39 cellular contexts compared by ENCODE assay signal in the genomic region with DNA sequence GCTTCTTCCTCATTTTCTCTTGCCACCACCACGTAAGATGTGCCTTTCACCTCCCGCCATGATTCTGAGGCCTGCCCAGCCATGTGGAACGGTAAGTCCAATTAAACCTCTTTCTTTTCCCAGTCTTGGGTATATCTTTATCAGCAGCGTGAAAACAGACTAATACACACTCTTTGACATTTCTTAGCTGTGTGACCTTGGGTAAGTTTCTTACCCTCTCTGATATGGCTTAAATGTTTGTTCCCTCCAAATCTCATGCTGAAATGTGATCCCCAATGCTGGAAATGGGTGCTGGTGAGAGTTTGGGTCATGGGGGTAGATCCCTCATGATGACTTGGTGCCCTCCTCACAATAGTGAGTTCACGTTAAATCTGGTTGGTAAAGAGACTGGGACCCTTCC.
"Had no signal": no experiment of that assay in that cellular context is flagged by ENCODE, and none has a peak within 500 bp of the region (broad histone marks: within the 10 kb centered on the region; RNA-seq: fewer than 3 reads in every experiment).

No MANE protein-coding gene starts in this region.

- DNase-seq: activated effector memory CD4-positive, alpha-beta T cell treated with anti-CD3 and anti-CD28 coated beads, Interleukin-2, amount 50 U/mL, for 16 hours; activated effector memory CD4-positive, alpha-beta T cell treated with Interleukin-2 at 50 U/mL for 16 hours; activated gamma-delta T cell; activated gamma-delta T cell treated with Interleukin-2 at 50 U/mL for 16 hours; activated naive CD4-positive, alpha-beta T cell; activated naive CD4-positive, alpha-beta T cell treated with anti-CD3 and anti-CD28 coated beads for 36 hours; activated naive CD4-positive, alpha-beta T cell treated with anti-CD3 and anti-CD28 coated beads, Interleukin-2, amount 10 ng/mL, durations not matched to agents 7 days and 5 days; activated naive CD4-positive, alpha-beta T cell treated with anti-CD3 and anti-CD28 coated beads, Interleukin-2, amount 50 U/mL, for 16 hours; activated naive CD4-positive, alpha-beta T cell treated with Interleukin-2 at 50 U/mL for 16 hours; activated naive CD8-positive, alpha-beta T cell treated with anti-CD3 and anti-CD28 coated beads for 36 hours; activated naive CD8-positive, alpha-beta T cell treated with anti-CD3 and anti-CD28 coated beads, Interleukin-2, amount 10 ng/mL, durations not matched to agents 7 days and 5 days; activated naive CD8-positive, alpha-beta T cell treated with anti-CD3 and anti-CD28 coated beads, Interleukin-2, amount 50 U/mL, for 24 hours; activated T-cell treated with anti-CD3 and anti-CD28 coated beads, Interleukin-2, amount 50 U/mL, for 24 hours; activated T-cell treated with anti-CD3 and anti-CD28 coated beads, Interleukin-2, amount 50 U/mL, for 4 hours; activated T-cell treated with anti-CD3 and anti-CD28 coated beads, Interleukin-2, amount 50 U/mL, for 48 hours; activated T-cell treated with anti-CD3 and anti-CD28 coated beads, Interleukin-2, amount 50 U/mL, for 72 hours; amniotic stem cell; amygdala; anterior cingulate cortex; aorta; body of pancreas; brain microvascular endothelial cell; caudate nucleus; central memory CD4-positive, alpha-beta T cell; cerebellar nuclear complex had no signal

- H3K4me1 Mint-ChIP-seq: activated naive CD4-positive, alpha-beta T cell treated with anti-CD3 and anti-CD28 coated beads, Interleukin-2, amount 10 ng/mL, durations not matched to agents 7 days and 5 days; activated naive CD4-positive, alpha-beta T cell treated with anti-CD3 and anti-CD28 coated beads, Interleukin-2, amount 50 U/mL, for 24 hours; activated naive CD8-positive, alpha-beta T cell treated with anti-CD3 and anti-CD28 coated beads for 36 hours; activated naive CD8-positive, alpha-beta T cell treated with anti-CD3 and anti-CD28 coated beads, Interleukin-2, amount 10 ng/mL, durations not matched to agents 7 days and 5 days; activated naive CD8-positive, alpha-beta T cell treated with anti-CD3 and anti-CD28 coated beads, Interleukin-2, amount 50 U/mL, for 24 hours; activated T-helper 17 cell treated with anti-CD3 and anti-CD28 coated beads, Interleukin-2, amount 50 U/mL, for 72 hours; central memory CD8-positive, alpha-beta T cell had no signal

- H3K4me3 ChIP-seq: adrenal gland, ascending aorta, body of pancreas, breast epithelium, cardiac muscle cell had no signal

- FAIRE-seq: astrocyte, bronchial epithelial cell had no signal

- H3K27ac Mint-ChIP-seq: activated naive CD4-positive, alpha-beta T cell treated with anti-CD3 and anti-CD28 coated beads for 36 hours; activated naive CD4-positive, alpha-beta T cell treated with anti-CD3 and anti-CD28 coated beads, Interleukin-2, amount 10 ng/mL, durations not matched to agents 7 days and 5 days; activated naive CD4-positive, alpha-beta T cell treated with anti-CD3 and anti-CD28 coated beads, Interleukin-2, amount 50 U/mL, for 24 hours; activated naive CD4-positive, alpha-beta T cell treated with anti-CD3 and anti-CD28 coated beads, Interleukin-2, amount 50 U/mL, for 72 hours; activated naive CD8-positive, alpha-beta T cell; activated naive CD8-positive, alpha-beta T cell treated with anti-CD3 and anti-CD28 coated beads for 36 hours; activated naive CD8-positive, alpha-beta T cell treated with anti-CD3 and anti-CD28 coated beads, Interleukin-2, amount 10 ng/mL, durations not matched to agents 7 days and 5 days; activated naive CD8-positive, alpha-beta T cell treated with anti-CD3 and anti-CD28 coated beads, Interleukin-2, amount 50 U/mL, for 24 hours; activated T-cell treated with anti-CD3 and anti-CD28 coated beads, Interleukin-2, amount 50 U/mL, for 24 hours; activated T-cell treated with anti-CD3 and anti-CD28 coated beads, Interleukin-2, amount 50 U/mL, for 72 hours; activated T-helper 1 cell treated with anti-CD3 and anti-CD28 coated beads, Interleukin-12 subunit alpha, Interleukin-12 subunit beta, Interleukin-2, Interleukin-4 antibody, amounts not matched to agents 30 ng/mL and 10 ng/mL and 1 ng/mL, durations not matched to agents 14 hours and 24 hours and 36 hours; activated T-helper 17 cell treated with anti-CD3 and anti-CD28 coated beads, Interleukin-2, amount 50 U/mL, for 72 hours; activated T-helper 2 cell treated with anti-CD3 and anti-CD28 coated beads, Interferon-gamma antibody, Interleukin-2, Interleukin-4, amounts not matched to agents 10 μg/mL and 5 μg/mL and 100 μg/mL, durations not matched to agents 14 hours and 24 hours and 36 hours; brain had no signal

- H3K4me3 Mint-ChIP-seq: activated naive CD4-positive, alpha-beta T cell treated with anti-CD3 and anti-CD28 coated beads for 36 hours; activated naive CD4-positive, alpha-beta T cell treated with anti-CD3 and anti-CD28 coated beads, Interleukin-2, amount 10 ng/mL, durations not matched to agents 7 days and 5 days; activated naive CD4-positive, alpha-beta T cell treated with anti-CD3 and anti-CD28 coated beads, Interleukin-2, amount 50 U/mL, for 24 hours; activated naive CD8-positive, alpha-beta T cell; activated naive CD8-positive, alpha-beta T cell treated with anti-CD3 and anti-CD28 coated beads for 36 hours; activated naive CD8-positive, alpha-beta T cell treated with anti-CD3 and anti-CD28 coated beads, Interleukin-2, amount 10 ng/mL, durations not matched to agents 7 days and 5 days; activated naive CD8-positive, alpha-beta T cell treated with anti-CD3 and anti-CD28 coated beads, Interleukin-2, amount 50 U/mL, for 24 hours; activated T-cell treated with anti-CD3 and anti-CD28 coated beads, Interleukin-2, amount 50 U/mL, for 24 hours; activated T-cell treated with anti-CD3 and anti-CD28 coated beads, Interleukin-2, amount 50 U/mL, for 4 hours; activated T-cell treated with anti-CD3 and anti-CD28 coated beads, Interleukin-2, amount 50 U/mL, for 72 hours; activated T-helper 1 cell treated with anti-CD3 and anti-CD28 coated beads, Interleukin-12 subunit alpha, Interleukin-12 subunit beta, Interleukin-2, Interleukin-4 antibody, amounts not matched to agents 30 ng/mL and 10 ng/mL and 1 ng/mL, durations not matched to agents 14 hours and 24 hours and 36 hours; activated T-helper 17 cell treated with anti-CD3 and anti-CD28 coated beads, Interleukin-2, amount 50 U/mL, for 72 hours; brain; central memory CD8-positive, alpha-beta T cell had no signal

- H3K27ac ChIP-seq: adrenal gland, ascending aorta, body of pancreas, brain microvascular endothelial cell, breast epithelium, cardiac muscle cell had no signal

- H3K27me3 ChIP-seq: adrenal gland, ascending aorta, body of pancreas, brain microvascular endothelial cell, breast epithelium, cardiac muscle cell had no signal

- H3K9me3 Mint-ChIP-seq: activated naive CD4-positive, alpha-beta T cell treated with anti-CD3 and anti-CD28 coated beads for 36 hours; activated naive CD4-positive, alpha-beta T cell treated with anti-CD3 and anti-CD28 coated beads, Interleukin-2, amount 10 ng/mL, durations not matched to agents 7 days and 5 days; activated naive CD4-positive, alpha-beta T cell treated with anti-CD3 and anti-CD28 coated beads, Interleukin-2, amount 50 U/mL, for 24 hours; activated naive CD4-positive, alpha-beta T cell treated with anti-CD3 and anti-CD28 coated beads, Interleukin-2, amount 50 U/mL, for 72 hours; activated naive CD8-positive, alpha-beta T cell treated with anti-CD3 and anti-CD28 coated beads for 36 hours; activated naive CD8-positive, alpha-beta T cell treated with anti-CD3 and anti-CD28 coated beads, Interleukin-2, amount 10 ng/mL, durations not matched to agents 7 days and 5 days; activated naive CD8-positive, alpha-beta T cell treated with anti-CD3 and anti-CD28 coated beads, Interleukin-2, amount 50 U/mL, for 24 hours; activated T-cell treated with anti-CD3 and anti-CD28 coated beads, Interleukin-2, amount 50 U/mL, for 24 hours; activated T-cell treated with anti-CD3 and anti-CD28 coated beads, Interleukin-2, amount 50 U/mL, for 4 hours; activated T-cell treated with anti-CD3 and anti-CD28 coated beads, Interleukin-2, amount 50 U/mL, for 72 hours; activated T-helper 1 cell treated with anti-CD3 and anti-CD28 coated beads, Interleukin-12 subunit alpha, Interleukin-12 subunit beta, Interleukin-2, Interleukin-4 antibody, amounts not matched to agents 30 ng/mL and 10 ng/mL and 1 ng/mL, durations not matched to agents 14 hours and 24 hours and 36 hours; activated T-helper 17 cell treated with anti-CD3 and anti-CD28 coated beads, Interleukin-2, amount 50 U/mL, for 72 hours; activated T-helper 2 cell treated with anti-CD3 and anti-CD28 coated beads, Interferon-gamma antibody, Interleukin-2, Interleukin-4, amounts not matched to agents 10 μg/mL and 5 μg/mL and 100 μg/mL, durations not matched to agents 14 hours and 24 hours and 36 hours; central memory CD8-positive, alpha-beta T cell had no signal

- H3K9me3 ChIP-seq: adrenal gland, ascending aorta, body of pancreas had no signal

- H3K4me1 ChIP-seq: adrenal gland, ascending aorta, body of pancreas, breast epithelium had no signal

- H3K36me3 Mint-ChIP-seq: activated naive CD4-positive, alpha-beta T cell treated with anti-CD3 and anti-CD28 coated beads, Interleukin-2, amount 10 ng/mL, durations not matched to agents 7 days and 5 days; activated naive CD4-positive, alpha-beta T cell treated with anti-CD3 and anti-CD28 coated beads, Interleukin-2, amount 50 U/mL, for 24 hours; activated naive CD4-positive, alpha-beta T cell treated with anti-CD3 and anti-CD28 coated beads, Interleukin-2, amount 50 U/mL, for 72 hours; activated naive CD8-positive, alpha-beta T cell; activated naive CD8-positive, alpha-beta T cell treated with anti-CD3 and anti-CD28 coated beads for 36 hours; activated naive CD8-positive, alpha-beta T cell treated with anti-CD3 and anti-CD28 coated beads, Interleukin-2, amount 10 ng/mL, durations not matched to agents 7 days and 5 days; brain had no signal

- H3K36me3 ChIP-seq: adrenal gland, ascending aorta, brain microvascular endothelial cell, breast epithelium, cardiac muscle cell had no signal

- ATAC-seq: activated naive CD4-positive, alpha-beta T cell treated with anti-CD3 and anti-CD28 coated beads, Interleukin-2, amount 50 U/mL, for 72 hours; activated naive CD8-positive, alpha-beta T cell treated with anti-CD3 and anti-CD28 coated beads, Interleukin-2, amount 50 U/mL, for 24 hours; activated T-cell treated with anti-CD3 and anti-CD28 coated beads, Interleukin-2, amount 50 U/mL, for 4 hours; activated T-cell treated with anti-CD3 and anti-CD28 coated beads, Interleukin-2, amount 50 U/mL, for 72 hours; activated T-helper 17 cell treated with anti-CD3 and anti-CD28 coated beads, Interleukin-2, amount 50 U/mL, for 72 hours; body of pancreas had no signal
